In the genomic region with DNA sequence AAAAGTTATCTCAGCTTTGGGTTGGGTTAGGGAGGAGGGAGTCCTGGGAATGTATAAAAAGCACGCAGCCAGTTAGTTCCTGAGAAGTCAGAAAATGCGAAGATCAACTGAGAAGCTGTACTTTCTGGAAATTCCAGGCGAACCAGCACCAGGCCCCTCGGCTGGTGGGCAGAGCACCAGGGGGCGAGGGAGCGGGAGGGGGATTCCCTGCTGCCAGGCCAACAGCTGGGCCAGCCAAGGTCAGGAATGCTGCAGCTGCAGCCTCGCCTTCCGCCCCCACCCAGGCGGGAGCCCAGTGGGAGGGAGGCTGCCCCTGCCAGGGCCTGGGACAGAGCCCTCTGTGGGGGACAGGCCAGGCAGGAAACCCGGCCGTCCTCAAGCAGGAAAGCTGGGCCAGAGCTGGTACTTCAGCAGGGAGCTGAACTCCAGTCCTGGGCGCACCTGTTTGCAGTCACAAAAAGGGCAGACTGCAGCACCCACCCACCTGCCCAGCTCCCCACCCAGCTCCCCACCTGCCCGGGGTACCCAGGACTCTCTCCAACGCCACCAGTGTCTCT, we compare ENCODE assay signal across 1 cellular context.
A peak's percentile ranks its signal among the peaks of the same experiment; 100 is the strongest.
TF ChIP-seq lines count a peak whose summit lies in the region.

No MANE protein-coding gene starts in this region.

TF ChIP-seq in WTC11, 78 proteins besides CTCF, POLR2A, EP300 and RAD21 (continued from another document):
- TF ChIP-seq ZNF423 (CRISPR knock-in tag; IDR thresholded peaks at IDR 0.05): peak; percentile 98
- no peak for TF ChIP-seq JAZF1 (CRISPR knock-in tag; IDR thresholded peaks at IDR 0.05)
- 0 out of 2 replicates have a peak, but pooled peaks have one; percentile 13 for TF ChIP-seq FOXK1 (CRISPR knock-in tag; IDR thresholded peaks at IDR 0.05)
- TF ChIP-seq PRRX2 (CRISPR knock-in tag; IDR thresholded peaks at IDR 0.05): no peak
- peak; percentile 61; the same call in 1 of the 2 replicates for TF ChIP-seq TEAD1 (CRISPR knock-in tag; IDR thresholded peaks at IDR 0.05)
- TF ChIP-seq SMAD3 (CRISPR knock-in tag; IDR thresholded peaks at IDR 0.05; ENCODE audit: borderline replicate concordance): no peak
- TF ChIP-seq, protein P1, sequence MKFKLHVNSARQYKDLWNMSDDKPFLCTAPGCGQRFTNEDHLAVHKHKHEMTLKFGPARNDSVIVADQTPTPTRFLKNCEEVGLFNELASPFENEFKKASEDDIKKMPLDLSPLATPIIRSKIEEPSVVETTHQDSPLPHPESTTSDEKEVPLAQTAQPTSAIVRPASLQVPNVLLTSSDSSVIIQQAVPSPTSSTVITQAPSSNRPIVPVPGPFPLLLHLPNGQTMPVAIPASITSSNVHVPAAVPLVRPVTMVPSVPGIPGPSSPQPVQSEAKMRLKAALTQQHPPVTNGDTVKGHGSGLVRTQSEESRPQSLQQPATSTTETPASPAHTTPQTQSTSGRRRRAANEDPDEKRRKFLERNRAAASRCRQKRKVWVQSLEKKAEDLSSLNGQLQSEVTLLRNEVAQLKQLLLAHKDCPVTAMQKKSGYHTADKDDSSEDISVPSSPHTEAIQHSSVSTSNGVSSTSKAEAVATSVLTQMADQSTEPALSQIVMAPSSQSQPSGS (CRISPR knock-in tag; IDR thresholded peaks at IDR 0.05; ENCODE audit: borderline replicate concordance, low read depth): no peak
- TF ChIP-seq ZNF219 (CRISPR knock-in tag; IDR thresholded peaks at IDR 0.05; ENCODE audit: borderline replicate concordance): no peak; the same call in 1 of the 2 replicates
- no peak for TF ChIP-seq RELA (CRISPR knock-in tag; IDR thresholded peaks at IDR 0.05; ENCODE audit: borderline replicate concordance)
- TF ChIP-seq SP1 (CRISPR knock-in tag; conservative IDR thresholded peaks at IDR 0.05): 0 out of 2 replicates have a peak, but pooled peaks have one; percentile 22
- TF ChIP-seq, protein P2, sequence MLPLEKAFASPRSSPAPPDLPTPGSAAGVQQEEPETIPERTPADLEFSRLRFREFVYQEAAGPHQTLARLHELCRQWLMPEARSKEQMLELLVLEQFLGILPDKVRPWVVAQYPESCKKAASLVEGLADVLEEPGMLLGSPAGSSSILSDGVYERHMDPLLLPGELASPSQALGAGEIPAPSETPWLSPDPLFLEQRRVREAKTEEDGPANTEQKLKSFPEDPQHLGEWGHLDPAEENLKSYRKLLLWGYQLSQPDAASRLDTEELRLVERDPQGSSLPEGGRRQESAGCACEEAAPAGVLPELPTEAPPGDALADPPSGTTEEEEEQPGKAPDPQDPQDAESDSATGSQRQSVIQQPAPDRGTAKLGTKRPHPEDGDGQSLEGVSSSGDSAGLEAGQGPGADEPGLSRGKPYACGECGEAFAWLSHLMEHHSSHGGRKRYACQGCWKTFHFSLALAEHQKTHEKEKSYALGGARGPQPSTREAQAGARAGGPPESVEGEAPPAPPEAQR (CRISPR knock-in tag; IDR thresholded peaks at IDR 0.05): no peak
- 0 out of 2 replicates have a peak, but pooled peaks have one; percentile 35 for TF ChIP-seq ESRRA (CRISPR knock-in tag; IDR thresholded peaks at IDR 0.05; ENCODE audit: borderline replicate concordance)
- TF ChIP-seq, protein P3, sequence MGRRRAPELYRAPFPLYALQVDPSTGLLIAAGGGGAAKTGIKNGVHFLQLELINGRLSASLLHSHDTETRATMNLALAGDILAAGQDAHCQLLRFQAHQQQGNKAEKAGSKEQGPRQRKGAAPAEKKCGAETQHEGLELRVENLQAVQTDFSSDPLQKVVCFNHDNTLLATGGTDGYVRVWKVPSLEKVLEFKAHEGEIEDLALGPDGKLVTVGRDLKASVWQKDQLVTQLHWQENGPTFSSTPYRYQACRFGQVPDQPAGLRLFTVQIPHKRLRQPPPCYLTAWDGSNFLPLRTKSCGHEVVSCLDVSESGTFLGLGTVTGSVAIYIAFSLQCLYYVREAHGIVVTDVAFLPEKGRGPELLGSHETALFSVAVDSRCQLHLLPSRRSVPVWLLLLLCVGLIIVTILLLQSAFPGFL (CRISPR knock-in tag; IDR thresholded peaks at IDR 0.05; ENCODE audit: borderline replicate concordance): no peak
- TF ChIP-seq, protein P4, sequence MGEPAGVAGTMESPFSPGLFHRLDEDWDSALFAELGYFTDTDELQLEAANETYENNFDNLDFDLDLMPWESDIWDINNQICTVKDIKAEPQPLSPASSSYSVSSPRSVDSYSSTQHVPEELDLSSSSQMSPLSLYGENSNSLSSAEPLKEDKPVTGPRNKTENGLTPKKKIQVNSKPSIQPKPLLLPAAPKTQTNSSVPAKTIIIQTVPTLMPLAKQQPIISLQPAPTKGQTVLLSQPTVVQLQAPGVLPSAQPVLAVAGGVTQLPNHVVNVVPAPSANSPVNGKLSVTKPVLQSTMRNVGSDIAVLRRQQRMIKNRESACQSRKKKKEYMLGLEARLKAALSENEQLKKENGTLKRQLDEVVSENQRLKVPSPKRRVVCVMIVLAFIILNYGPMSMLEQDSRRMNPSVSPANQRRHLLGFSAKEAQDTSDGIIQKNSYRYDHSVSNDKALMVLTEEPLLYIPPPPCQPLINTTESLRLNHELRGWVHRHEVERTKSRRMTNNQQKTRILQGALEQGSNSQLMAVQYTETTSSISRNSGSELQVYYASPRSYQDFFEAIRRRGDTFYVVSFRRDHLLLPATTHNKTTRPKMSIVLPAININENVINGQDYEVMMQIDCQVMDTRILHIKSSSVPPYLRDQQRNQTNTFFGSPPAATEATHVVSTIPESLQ (CRISPR knock-in tag; IDR thresholded peaks at IDR 0.05): no peak
- 0 out of 2 replicates have a peak, but pooled peaks have one; percentile 20 for TF ChIP-seq FOXP1 (CRISPR knock-in tag; IDR thresholded peaks at IDR 0.05; ENCODE audit: borderline replicate concordance)
- TF ChIP-seq, protein P5, sequence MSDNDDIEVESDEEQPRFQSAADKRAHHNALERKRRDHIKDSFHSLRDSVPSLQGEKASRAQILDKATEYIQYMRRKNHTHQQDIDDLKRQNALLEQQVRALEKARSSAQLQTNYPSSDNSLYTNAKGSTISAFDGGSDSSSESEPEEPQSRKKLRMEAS (CRISPR knock-in tag; IDR thresholded peaks at IDR 0.05): 0 out of 2 replicates have a peak, but pooled peaks have one; percentile 26
- no peak for TF ChIP-seq ZNF121 (CRISPR knock-in tag; IDR thresholded peaks at IDR 0.05)
- TF ChIP-seq, protein P6, sequence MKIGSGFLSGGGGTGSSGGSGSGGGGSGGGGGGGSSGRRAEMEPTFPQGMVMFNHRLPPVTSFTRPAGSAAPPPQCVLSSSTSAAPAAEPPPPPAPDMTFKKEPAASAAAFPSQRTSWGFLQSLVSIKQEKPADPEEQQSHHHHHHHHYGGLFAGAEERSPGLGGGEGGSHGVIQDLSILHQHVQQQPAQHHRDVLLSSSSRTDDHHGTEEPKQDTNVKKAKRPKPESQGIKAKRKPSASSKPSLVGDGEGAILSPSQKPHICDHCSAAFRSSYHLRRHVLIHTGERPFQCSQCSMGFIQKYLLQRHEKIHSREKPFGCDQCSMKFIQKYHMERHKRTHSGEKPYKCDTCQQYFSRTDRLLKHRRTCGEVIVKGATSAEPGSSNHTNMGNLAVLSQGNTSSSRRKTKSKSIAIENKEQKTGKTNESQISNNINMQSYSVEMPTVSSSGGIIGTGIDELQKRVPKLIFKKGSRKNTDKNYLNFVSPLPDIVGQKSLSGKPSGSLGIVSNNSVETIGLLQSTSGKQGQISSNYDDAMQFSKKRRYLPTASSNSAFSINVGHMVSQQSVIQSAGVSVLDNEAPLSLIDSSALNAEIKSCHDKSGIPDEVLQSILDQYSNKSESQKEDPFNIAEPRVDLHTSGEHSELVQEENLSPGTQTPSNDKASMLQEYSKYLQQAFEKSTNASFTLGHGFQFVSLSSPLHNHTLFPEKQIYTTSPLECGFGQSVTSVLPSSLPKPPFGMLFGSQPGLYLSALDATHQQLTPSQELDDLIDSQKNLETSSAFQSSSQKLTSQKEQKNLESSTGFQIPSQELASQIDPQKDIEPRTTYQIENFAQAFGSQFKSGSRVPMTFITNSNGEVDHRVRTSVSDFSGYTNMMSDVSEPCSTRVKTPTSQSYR (CRISPR knock-in tag; IDR thresholded peaks at IDR 0.05): no peak
- no peak for TF ChIP-seq TCF7 (CRISPR knock-in tag; IDR thresholded peaks at IDR 0.05; ENCODE audit: low read depth)
- no peak for TF ChIP-seq ATF1 (CRISPR knock-in tag; IDR thresholded peaks at IDR 0.05)
- TF ChIP-seq, protein P7, sequence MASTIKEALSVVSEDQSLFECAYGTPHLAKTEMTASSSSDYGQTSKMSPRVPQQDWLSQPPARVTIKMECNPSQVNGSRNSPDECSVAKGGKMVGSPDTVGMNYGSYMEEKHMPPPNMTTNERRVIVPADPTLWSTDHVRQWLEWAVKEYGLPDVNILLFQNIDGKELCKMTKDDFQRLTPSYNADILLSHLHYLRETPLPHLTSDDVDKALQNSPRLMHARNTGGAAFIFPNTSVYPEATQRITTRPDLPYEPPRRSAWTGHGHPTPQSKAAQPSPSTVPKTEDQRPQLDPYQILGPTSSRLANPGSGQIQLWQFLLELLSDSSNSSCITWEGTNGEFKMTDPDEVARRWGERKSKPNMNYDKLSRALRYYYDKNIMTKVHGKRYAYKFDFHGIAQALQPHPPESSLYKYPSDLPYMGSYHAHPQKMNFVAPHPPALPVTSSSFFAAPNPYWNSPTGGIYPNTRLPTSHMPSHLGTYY (CRISPR knock-in tag; IDR thresholded peaks at IDR 0.05): no peak
